14 cellular contexts compared by ENCODE assay signal in the genomic region with DNA sequence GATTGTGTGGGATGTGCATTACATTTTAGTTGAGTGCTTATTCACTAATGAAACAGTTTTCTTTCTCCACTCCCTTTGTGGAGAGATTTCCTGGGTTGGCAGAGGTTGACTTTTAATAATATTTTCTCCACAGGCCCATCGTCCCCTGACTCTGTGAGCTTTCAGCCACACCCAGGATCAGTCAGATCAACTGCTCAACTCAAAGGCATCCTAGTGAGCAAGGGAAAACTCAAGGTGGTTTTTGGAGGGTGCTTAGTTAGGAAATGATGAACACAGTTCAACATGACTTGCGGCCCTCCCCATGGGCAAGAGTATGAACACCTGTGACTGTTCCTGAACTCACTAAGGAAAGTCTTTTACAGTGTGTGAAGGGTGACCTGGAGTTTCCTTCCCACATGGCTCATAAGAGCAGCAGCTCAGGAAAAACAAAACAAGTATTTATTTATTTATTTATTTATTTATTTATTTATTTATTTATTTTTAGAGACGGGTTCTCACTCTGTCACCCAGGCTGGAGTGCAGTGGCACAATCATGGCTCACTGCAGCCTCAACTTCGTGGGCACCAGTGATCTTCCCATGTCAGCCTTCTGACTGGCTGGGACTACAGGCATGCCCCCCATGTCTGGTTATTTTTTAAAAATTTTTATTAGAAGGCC.
"Had no signal": no experiment of that assay in that cellular context is flagged by ENCODE, and none has a peak within 500 bp of the region (broad histone marks: within the 10 kb centered on the region; RNA-seq: fewer than 3 reads in every experiment).

No MANE protein-coding gene starts in this region.

- H3K4me1 ChIP-seq: adrenal gland, gastrocnemius medialis, pancreas, sigmoid colon had no signal

- H3K4me3 ChIP-seq: adrenal gland, gastrocnemius medialis, heart left ventricle, pancreas, sigmoid colon had no signal

- H3K36me3 ChIP-seq: adrenal gland, gastrocnemius medialis, heart left ventricle, pancreas, sigmoid colon had no signal

- DNase-seq: activated CD4-positive, alpha-beta T cell treated with anti-CD3 and anti-CD28 coated beads for 1 hour; activated CD4-positive, alpha-beta T cell treated with anti-CD3 and anti-CD28 coated beads, Interleukin-2, amount 50 U/mL, for 4 hours; activated effector memory CD4-positive, alpha-beta T cell treated with anti-CD3 and anti-CD28 coated beads, Interleukin-2, amount 50 U/mL, for 16 hours; activated T-cell treated with anti-CD3 and anti-CD28 coated beads, Interleukin-2, amount 50 U/mL, for 4 hours; adrenal gland; caudate nucleus; gastrocnemius medialis; heart left ventricle; immature natural killer cell; pancreas; sigmoid colon; stimulated activated CD4-positive, alpha-beta T cell treated with anti-CD3 and anti-CD28 coated beads, Interleukin-2, amount 100 ng/mL, for 24 hours; T-helper 1 cell; T1000 had no signal

- H3K27me3 ChIP-seq: adrenal gland, gastrocnemius medialis, heart left ventricle, pancreas, sigmoid colon had no signal

- ATAC-seq: activated T-cell treated with anti-CD3 and anti-CD28 coated beads, Interleukin-2, amount 50 U/mL, for 4 hours; gastrocnemius medialis; heart left ventricle; pancreas had no signal

- H3K9me3 ChIP-seq: adrenal gland, gastrocnemius medialis, heart left ventricle, pancreas, sigmoid colon had no signal

- H3K27ac ChIP-seq: adrenal gland, gastrocnemius medialis, pancreas, sigmoid colon had no signal
